In the genomic region with DNA sequence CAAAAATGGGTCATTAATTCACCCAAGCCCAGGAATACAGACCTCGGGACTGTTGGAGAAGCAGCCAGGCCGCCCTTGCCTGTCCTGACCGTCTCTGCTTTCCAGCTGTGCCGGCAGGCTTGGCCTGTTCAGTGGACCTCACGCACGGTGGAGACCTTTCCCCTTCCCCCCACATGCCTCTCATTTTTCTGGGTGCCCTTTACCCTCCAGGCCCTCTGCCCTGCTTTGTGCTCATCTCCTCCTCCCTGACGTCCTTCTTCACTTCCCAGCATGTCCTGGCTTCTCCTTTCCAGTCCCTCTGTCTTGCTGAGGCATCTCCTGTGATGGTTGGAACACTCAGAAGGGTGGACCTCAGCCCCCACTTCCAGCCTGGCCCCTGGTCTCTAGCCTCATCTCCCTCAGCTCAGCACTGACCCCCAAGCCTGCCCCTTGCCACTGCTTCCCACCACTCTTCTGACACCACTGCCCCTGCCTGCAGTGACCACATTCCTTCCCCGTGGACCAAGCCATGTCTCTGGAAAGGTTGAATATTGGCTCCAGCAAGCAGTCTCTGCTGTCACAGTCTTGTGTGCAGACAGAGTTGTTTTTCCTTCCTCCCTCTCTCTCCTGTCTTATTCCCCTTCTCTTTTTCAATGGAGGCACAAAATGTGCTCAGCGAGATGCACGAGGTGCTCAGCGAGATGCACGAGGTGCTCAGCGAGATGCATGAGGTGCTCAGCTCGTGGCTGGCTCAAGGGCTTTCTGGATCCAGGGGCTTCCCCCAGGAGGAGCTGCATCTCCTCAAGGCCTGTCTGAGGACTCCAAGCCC, we compare ENCODE assay signal across 1 cellular context.
A peak's percentile ranks its signal among the peaks of the same experiment; 100 is the strongest.
TF ChIP-seq lines count a peak whose summit lies in the region.

No MANE protein-coding gene starts in this region.

TF ChIP-seq in HepG2, 621 proteins besides CTCF, POLR2A, EP300 and RAD21 (continued from another document and continues in another):
- TF ChIP-seq, protein P1, sequence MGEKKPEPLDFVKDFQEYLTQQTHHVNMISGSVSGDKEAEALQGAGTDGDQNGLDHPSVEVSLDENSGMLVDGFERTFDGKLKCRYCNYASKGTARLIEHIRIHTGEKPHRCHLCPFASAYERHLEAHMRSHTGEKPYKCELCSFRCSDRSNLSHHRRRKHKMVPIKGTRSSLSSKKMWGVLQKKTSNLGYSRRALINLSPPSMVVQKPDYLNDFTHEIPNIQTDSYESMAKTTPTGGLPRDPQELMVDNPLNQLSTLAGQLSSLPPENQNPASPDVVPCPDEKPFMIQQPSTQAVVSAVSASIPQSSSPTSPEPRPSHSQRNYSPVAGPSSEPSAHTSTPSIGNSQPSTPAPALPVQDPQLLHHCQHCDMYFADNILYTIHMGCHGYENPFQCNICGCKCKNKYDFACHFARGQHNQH (CRISPR knock-in tag; IDR thresholded peaks at IDR 0.05), result peak; percentile 67; the same call in 1 of the 2 replicates
- no peak for TF ChIP-seq NFE2 (CRISPR knock-in tag; IDR thresholded peaks at IDR 0.05)
- TF ChIP-seq, protein P2, sequence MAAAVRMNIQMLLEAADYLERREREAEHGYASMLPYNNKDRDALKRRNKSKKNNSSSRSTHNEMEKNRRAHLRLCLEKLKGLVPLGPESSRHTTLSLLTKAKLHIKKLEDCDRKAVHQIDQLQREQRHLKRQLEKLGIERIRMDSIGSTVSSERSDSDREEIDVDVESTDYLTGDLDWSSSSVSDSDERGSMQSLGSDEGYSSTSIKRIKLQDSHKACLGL (CRISPR knock-in tag; IDR thresholded peaks at IDR 0.05), result no peak
- TF ChIP-seq TARDBP (CRISPR knock-in tag; IDR thresholded peaks at IDR 0.05), result 0 out of 2 replicates have a peak, but pooled peaks have one; percentile 39
- no peak for TF ChIP-seq ZNF550 (CRISPR knock-in tag; IDR thresholded peaks at IDR 0.05; ENCODE audit: borderline replicate concordance)
- TF ChIP-seq SIX1 (CRISPR knock-in tag; IDR thresholded peaks at IDR 0.05; ENCODE audit: borderline replicate concordance), result no peak
- no peak for TF ChIP-seq MAFK (conservative IDR thresholded peaks at IDR 0.05 in 1 of 2, IDR thresholded peaks at IDR 0.05 in 1 of 2; ENCODE audit: low read length in 2 of 2)
- no peak for TF ChIP-seq TAF15 (IDR thresholded peaks at IDR 0.05; ENCODE audit: low read depth, low read length, poor library complexity, severe bottlenecking)
- no peak for TF ChIP-seq BHLHE40 (IDR thresholded peaks at IDR 0.05; ENCODE audit: low read length)
- TF ChIP-seq ISL2 (CRISPR knock-in tag; IDR thresholded peaks at IDR 0.05), result no peak
- TF ChIP-seq, protein P3, sequence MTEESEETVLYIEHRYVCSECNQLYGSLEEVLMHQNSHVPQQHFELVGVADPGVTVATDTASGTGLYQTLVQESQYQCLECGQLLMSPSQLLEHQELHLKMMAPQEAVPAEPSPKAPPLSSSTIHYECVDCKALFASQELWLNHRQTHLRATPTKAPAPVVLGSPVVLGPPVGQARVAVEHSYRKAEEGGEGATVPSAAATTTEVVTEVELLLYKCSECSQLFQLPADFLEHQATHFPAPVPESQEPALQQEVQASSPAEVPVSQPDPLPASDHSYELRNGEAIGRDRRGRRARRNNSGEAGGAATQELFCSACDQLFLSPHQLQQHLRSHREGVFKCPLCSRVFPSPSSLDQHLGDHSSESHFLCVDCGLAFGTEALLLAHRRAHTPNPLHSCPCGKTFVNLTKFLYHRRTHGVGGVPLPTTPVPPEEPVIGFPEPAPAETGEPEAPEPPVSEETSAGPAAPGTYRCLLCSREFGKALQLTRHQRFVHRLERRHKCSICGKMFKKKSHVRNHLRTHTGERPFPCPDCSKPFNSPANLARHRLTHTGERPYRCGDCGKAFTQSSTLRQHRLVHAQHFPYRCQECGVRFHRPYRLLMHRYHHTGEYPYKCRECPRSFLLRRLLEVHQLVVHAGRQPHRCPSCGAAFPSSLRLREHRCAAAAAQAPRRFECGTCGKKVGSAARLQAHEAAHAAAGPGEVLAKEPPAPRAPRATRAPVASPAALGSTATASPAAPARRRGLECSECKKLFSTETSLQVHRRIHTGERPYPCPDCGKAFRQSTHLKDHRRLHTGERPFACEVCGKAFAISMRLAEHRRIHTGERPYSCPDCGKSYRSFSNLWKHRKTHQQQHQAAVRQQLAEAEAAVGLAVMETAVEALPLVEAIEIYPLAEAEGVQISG (CRISPR knock-in tag; IDR thresholded peaks at IDR 0.05), result peak; percentile 22; the same call in 1 of the 2 replicates
- TF ChIP-seq ZNF354B (CRISPR knock-in tag; IDR thresholded peaks at IDR 0.05), result no peak
- no peak for TF ChIP-seq CBX5 (CRISPR knock-in tag; IDR thresholded peaks at IDR 0.05; ENCODE audit: borderline replicate concordance)
- no peak for TF ChIP-seq ZNF382 (CRISPR knock-in tag; IDR thresholded peaks at IDR 0.05; ENCODE audit: borderline replicate concordance)
- TF ChIP-seq ZFYVE20 (CRISPR knock-in tag; IDR thresholded peaks at IDR 0.05; ENCODE audit: borderline replicate concordance, low read depth), result no peak
- TF ChIP-seq, protein P4, sequence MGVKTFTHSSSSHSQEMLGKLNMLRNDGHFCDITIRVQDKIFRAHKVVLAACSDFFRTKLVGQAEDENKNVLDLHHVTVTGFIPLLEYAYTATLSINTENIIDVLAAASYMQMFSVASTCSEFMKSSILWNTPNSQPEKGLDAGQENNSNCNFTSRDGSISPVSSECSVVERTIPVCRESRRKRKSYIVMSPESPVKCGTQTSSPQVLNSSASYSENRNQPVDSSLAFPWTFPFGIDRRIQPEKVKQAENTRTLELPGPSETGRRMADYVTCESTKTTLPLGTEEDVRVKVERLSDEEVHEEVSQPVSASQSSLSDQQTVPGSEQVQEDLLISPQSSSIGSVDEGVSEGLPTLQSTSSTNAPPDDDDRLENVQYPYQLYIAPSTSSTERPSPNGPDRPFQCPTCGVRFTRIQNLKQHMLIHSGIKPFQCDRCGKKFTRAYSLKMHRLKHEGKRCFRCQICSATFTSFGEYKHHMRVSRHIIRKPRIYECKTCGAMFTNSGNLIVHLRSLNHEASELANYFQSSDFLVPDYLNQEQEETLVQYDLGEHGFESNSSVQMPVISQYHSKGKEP (CRISPR knock-in tag; IDR thresholded peaks at IDR 0.05), result no peak
- TF ChIP-seq ZNF547 (CRISPR knock-in tag; IDR thresholded peaks at IDR 0.05), result no peak
- peak; percentile 65; the same call in 1 of the 2 replicates for TF ChIP-seq SALL1 (CRISPR knock-in tag; IDR thresholded peaks at IDR 0.05)
- TF ChIP-seq IRF2 (CRISPR knock-in tag; IDR thresholded peaks at IDR 0.05), result peak; percentile 55; the same call in 1 of the 2 replicates
- TF ChIP-seq TBX2 (CRISPR knock-in tag; IDR thresholded peaks at IDR 0.05; ENCODE audit: borderline replicate concordance), result 0 out of 2 replicates have a peak, but pooled peaks have one; percentile 32
- TF ChIP-seq, protein P5, sequence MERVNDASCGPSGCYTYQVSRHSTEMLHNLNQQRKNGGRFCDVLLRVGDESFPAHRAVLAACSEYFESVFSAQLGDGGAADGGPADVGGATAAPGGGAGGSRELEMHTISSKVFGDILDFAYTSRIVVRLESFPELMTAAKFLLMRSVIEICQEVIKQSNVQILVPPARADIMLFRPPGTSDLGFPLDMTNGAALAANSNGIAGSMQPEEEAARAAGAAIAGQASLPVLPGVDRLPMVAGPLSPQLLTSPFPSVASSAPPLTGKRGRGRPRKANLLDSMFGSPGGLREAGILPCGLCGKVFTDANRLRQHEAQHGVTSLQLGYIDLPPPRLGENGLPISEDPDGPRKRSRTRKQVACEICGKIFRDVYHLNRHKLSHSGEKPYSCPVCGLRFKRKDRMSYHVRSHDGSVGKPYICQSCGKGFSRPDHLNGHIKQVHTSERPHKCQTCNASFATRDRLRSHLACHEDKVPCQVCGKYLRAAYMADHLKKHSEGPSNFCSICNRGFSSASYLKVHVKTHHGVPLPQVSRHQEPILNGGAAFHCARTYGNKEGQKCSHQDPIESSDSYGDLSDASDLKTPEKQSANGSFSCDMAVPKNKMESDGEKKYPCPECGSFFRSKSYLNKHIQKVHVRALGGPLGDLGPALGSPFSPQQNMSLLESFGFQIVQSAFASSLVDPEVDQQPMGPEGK (CRISPR knock-in tag; IDR thresholded peaks at IDR 0.05), result 0 out of 2 replicates have a peak, but pooled peaks have one; percentile 25
- TF ChIP-seq, protein P6, sequence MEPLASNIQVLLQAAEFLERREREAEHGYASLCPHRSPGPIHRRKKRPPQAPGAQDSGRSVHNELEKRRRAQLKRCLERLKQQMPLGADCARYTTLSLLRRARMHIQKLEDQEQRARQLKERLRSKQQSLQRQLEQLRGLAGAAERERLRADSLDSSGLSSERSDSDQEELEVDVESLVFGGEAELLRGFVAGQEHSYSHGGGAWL (CRISPR knock-in tag; IDR thresholded peaks at IDR 0.05), result no peak
- TF ChIP-seq GATAD1 (CRISPR knock-in tag; IDR thresholded peaks at IDR 0.05), result no peak
- TF ChIP-seq JARID2 (CRISPR knock-in tag; IDR thresholded peaks at IDR 0.05; ENCODE audit: insufficient replicate concordance), result no peak
- TF ChIP-seq HCFC1 (IDR thresholded peaks at IDR 0.05; ENCODE audit: low read depth, low read length), result no peak
- TF ChIP-seq ZNF468 (CRISPR knock-in tag; IDR thresholded peaks at IDR 0.05), result no peak
- TF ChIP-seq ZNF792 (CRISPR knock-in tag; IDR thresholded peaks at IDR 0.05), result 0 out of 2 replicates have a peak, but pooled peaks have one; percentile 51
- TF ChIP-seq, protein P7, sequence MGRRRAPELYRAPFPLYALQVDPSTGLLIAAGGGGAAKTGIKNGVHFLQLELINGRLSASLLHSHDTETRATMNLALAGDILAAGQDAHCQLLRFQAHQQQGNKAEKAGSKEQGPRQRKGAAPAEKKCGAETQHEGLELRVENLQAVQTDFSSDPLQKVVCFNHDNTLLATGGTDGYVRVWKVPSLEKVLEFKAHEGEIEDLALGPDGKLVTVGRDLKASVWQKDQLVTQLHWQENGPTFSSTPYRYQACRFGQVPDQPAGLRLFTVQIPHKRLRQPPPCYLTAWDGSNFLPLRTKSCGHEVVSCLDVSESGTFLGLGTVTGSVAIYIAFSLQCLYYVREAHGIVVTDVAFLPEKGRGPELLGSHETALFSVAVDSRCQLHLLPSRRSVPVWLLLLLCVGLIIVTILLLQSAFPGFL (CRISPR knock-in tag; IDR thresholded peaks at IDR 0.05), result no peak
- TF ChIP-seq ZNF234 (CRISPR knock-in tag; conservative IDR thresholded peaks at IDR 0.05), result no peak
- TF ChIP-seq, protein P8, sequence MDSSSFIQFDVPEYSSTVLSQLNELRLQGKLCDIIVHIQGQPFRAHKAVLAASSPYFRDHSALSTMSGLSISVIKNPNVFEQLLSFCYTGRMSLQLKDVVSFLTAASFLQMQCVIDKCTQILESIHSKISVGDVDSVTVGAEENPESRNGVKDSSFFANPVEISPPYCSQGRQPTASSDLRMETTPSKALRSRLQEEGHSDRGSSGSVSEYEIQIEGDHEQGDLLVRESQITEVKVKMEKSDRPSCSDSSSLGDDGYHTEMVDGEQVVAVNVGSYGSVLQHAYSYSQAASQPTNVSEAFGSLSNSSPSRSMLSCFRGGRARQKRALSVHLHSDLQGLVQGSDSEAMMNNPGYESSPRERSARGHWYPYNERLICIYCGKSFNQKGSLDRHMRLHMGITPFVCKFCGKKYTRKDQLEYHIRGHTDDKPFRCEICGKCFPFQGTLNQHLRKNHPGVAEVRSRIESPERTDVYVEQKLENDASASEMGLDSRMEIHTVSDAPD (CRISPR knock-in tag; IDR thresholded peaks at IDR 0.05), result no peak
- TF ChIP-seq GFI1 (CRISPR knock-in tag; IDR thresholded peaks at IDR 0.05; ENCODE audit: borderline replicate concordance), result no peak
- TF ChIP-seq ZNF232 (CRISPR knock-in tag; IDR thresholded peaks at IDR 0.05; ENCODE audit: borderline replicate concordance), result no peak
- TF ChIP-seq ZKSCAN8 (CRISPR knock-in tag; IDR thresholded peaks at IDR 0.05; ENCODE audit: borderline replicate concordance), result no peak
- TF ChIP-seq, protein P9, sequence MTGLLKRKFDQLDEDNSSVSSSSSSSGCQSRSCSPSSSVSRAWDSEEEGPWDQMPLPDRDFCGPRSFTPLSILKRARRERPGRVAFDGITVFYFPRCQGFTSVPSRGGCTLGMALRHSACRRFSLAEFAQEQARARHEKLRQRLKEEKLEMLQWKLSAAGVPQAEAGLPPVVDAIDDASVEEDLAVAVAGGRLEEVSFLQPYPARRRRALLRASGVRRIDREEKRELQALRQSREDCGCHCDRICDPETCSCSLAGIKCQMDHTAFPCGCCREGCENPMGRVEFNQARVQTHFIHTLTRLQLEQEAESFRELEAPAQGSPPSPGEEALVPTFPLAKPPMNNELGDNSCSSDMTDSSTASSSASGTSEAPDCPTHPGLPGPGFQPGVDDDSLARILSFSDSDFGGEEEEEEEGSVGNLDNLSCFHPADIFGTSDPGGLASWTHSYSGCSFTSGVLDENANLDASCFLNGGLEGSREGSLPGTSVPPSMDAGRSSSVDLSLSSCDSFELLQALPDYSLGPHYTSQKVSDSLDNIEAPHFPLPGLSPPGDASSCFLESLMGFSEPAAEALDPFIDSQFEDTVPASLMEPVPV (CRISPR knock-in tag; IDR thresholded peaks at IDR 0.05), result no peak
- no peak for TF ChIP-seq KDM5B (CRISPR knock-in tag; IDR thresholded peaks at IDR 0.05; ENCODE audit: borderline replicate concordance)
- no peak for TF ChIP-seq ZFP37 (CRISPR knock-in tag; IDR thresholded peaks at IDR 0.05; ENCODE audit: borderline replicate concordance)
- no peak for TF ChIP-seq MAFG (CRISPR knock-in tag; IDR thresholded peaks at IDR 0.05)
- TF ChIP-seq AHR (CRISPR knock-in tag; IDR thresholded peaks at IDR 0.05), result 0 out of 2 replicates have a peak, but pooled peaks have one; percentile 33
- TF ChIP-seq, protein P10, sequence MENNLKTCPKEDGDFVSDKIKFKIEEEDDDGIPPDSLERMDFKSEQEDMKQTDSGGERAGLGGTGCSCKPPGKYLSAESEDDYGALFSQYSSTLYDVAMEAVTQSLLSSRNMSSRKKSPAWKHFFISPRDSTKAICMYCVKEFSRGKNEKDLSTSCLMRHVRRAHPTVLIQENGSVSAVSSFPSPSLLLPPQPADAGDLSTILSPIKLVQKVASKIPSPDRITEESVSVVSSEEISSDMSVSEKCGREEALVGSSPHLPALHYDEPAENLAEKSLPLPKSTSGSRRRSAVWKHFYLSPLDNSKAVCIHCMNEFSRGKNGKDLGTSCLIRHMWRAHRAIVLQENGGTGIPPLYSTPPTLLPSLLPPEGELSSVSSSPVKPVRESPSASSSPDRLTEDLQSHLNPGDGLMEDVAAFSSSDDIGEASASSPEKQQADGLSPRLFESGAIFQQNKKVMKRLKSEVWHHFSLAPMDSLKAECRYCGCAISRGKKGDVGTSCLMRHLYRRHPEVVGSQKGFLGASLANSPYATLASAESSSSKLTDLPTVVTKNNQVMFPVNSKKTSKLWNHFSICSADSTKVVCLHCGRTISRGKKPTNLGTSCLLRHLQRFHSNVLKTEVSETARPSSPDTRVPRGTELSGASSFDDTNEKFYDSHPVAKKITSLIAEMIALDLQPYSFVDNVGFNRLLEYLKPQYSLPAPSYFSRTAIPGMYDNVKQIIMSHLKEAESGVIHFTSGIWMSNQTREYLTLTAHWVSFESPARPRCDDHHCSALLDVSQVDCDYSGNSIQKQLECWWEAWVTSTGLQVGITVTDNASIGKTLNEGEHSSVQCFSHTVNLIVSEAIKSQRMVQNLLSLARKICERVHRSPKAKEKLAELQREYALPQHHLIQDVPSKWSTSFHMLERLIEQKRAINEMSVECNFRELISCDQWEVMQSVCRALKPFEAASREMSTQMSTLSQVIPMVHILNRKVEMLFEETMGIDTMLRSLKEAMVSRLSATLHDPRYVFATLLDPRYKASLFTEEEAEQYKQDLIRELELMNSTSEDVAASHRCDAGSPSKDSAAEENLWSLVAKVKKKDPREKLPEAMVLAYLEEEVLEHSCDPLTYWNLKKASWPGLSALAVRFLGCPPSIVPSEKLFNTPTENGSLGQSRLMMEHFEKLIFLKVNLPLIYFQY (CRISPR knock-in tag; IDR thresholded peaks at IDR 0.05; ENCODE audit: borderline replicate concordance), result no peak
- TF ChIP-seq KDM3A (CRISPR knock-in tag; IDR thresholded peaks at IDR 0.05; ENCODE audit: low read depth), result no peak
